Comparison of ENCODE assay signal across 1 cellular context in genomic region chr6:2634151-2634964, GRCh38.
A peak's percentile ranks its signal among the peaks of the same experiment; 100 is the strongest.
TF ChIP-seq lines count a peak whose summit lies in the region.

No MANE protein-coding gene starts in this region.

TF ChIP-seq in HepG2, 621 proteins besides CTCF, POLR2A, EP300 and RAD21 (continued from another document and continues in another):
- TF ChIP-seq ZFP36 (IDR thresholded peaks at IDR 0.05; ENCODE audit: borderline replicate concordance, low read depth, low read length, partially characterized antibody) (peak; percentile 64), THAP11 (CRISPR knock-in tag; IDR thresholded peaks at IDR 0.05) (peak; percentile 57; the same call in 1 of the 2 replicates), EED (CRISPR knock-in tag; IDR thresholded peaks at IDR 0.05) (no peak; the same call in 1 of the 2 replicates), ZNF362 (CRISPR knock-in tag; IDR thresholded peaks at IDR 0.05; ENCODE audit: borderline replicate concordance) (no peak), ZSCAN5A (CRISPR knock-in tag; IDR thresholded peaks at IDR 0.05; ENCODE audit: borderline replicate concordance) (no peak), ZNF382 (CRISPR knock-in tag; IDR thresholded peaks at IDR 0.05; ENCODE audit: borderline replicate concordance) (no peak), KMT2B (CRISPR knock-in tag; IDR thresholded peaks at IDR 0.05) (peak; percentile 43; the same call in 1 of the 2 replicates), ZFYVE20 (CRISPR knock-in tag; IDR thresholded peaks at IDR 0.05; ENCODE audit: borderline replicate concordance, low read depth) (no peak), THAP9 (CRISPR knock-in tag; IDR thresholded peaks at IDR 0.05; ENCODE audit: borderline replicate concordance) (0 out of 2 replicates have a peak, but pooled peaks have one; percentile 50), ZNF639 (CRISPR knock-in tag; conservative IDR thresholded peaks at IDR 0.05) (no peak), FOXO4 (CRISPR knock-in tag; conservative IDR thresholded peaks at IDR 0.05) (no peak), HNRNPLL (IDR thresholded peaks at IDR 0.05; ENCODE audit: low read depth, low read length, poor library complexity, severe bottlenecking) (peak; percentile 88), TBX3 (IDR thresholded peaks at IDR 0.05; ENCODE audit: borderline replicate concordance) (no peak), ZNF891 (CRISPR knock-in tag; IDR thresholded peaks at IDR 0.05) (0 out of 2 replicates have a peak, but pooled peaks have one; percentile 15), SMARCE1 (IDR thresholded peaks at IDR 0.05; ENCODE audit: borderline replicate concordance) (no peak), ZNF790 (CRISPR knock-in tag; IDR thresholded peaks at IDR 0.05; ENCODE audit: borderline replicate concordance) (no peak), FOXP4 (CRISPR knock-in tag; IDR thresholded peaks at IDR 0.05) (no peak; the same call in 1 of the 2 replicates), AGO2 (optimal IDR thresholded peaks at IDR 0.05; ENCODE audit: low read depth, low read length) (no peak), KLF12 (CRISPR knock-in tag; IDR thresholded peaks at IDR 0.05; ENCODE audit: borderline replicate concordance) (peak; percentile 80; the same call in 1 of the 2 replicates), DR1 (CRISPR knock-in tag; IDR thresholded peaks at IDR 0.05) (no peak), BRD4 (CRISPR knock-in tag; IDR thresholded peaks at IDR 0.05) (no peak), REXO4 (CRISPR knock-in tag; IDR thresholded peaks at IDR 0.05; ENCODE audit: borderline replicate concordance) (no peak), CC2D1A (CRISPR knock-in tag; IDR thresholded peaks at IDR 0.05) (no peak), ZNF234 (CRISPR knock-in tag; conservative IDR thresholded peaks at IDR 0.05) (no peak), ZNF547 (CRISPR knock-in tag; IDR thresholded peaks at IDR 0.05) (peak; percentile 72; the same call in 1 of the 2 replicates), MAF1 (CRISPR knock-in tag; IDR thresholded peaks at IDR 0.05; ENCODE audit: borderline replicate concordance) (peak; percentile 68; the same call in 1 of the 2 replicates), REST (IDR thresholded peaks at IDR 0.05; ENCODE audit: borderline replicate concordance in 1 of 2, low read depth in 1 of 2, low read length in 2 of 2) (no peak), ZIK1 (CRISPR knock-in tag; IDR thresholded peaks at IDR 0.05; ENCODE audit: borderline replicate concordance, low read depth) (no peak), ZNF407 (CRISPR knock-in tag; IDR thresholded peaks at IDR 0.05; ENCODE audit: not compliant biosample characterization) (no peak), GTF3A (CRISPR knock-in tag; conservative IDR thresholded peaks at IDR 0.05) (no peak), RORA (CRISPR knock-in tag; IDR thresholded peaks at IDR 0.05) (no peak), MXD4 (CRISPR knock-in tag; IDR thresholded peaks at IDR 0.05) (peak; percentile 63; the same call in 1 of the 2 replicates), SCMH1 (CRISPR knock-in tag; IDR thresholded peaks at IDR 0.05; ENCODE audit: borderline replicate concordance) (no peak), SMAD1 (CRISPR knock-in tag; IDR thresholded peaks at IDR 0.05; ENCODE audit: borderline replicate concordance, low read depth) (no peak), ZBTB7B (CRISPR knock-in tag; IDR thresholded peaks at IDR 0.05) (no peak)
